Comparison of ENCODE assay signal across 10 cellular contexts in genomic region chr22:24391836-24392217, GRCh38. TPM values are rescaled to one million over a fixed set of nuclear protein-coding genes. Genes with fewer than 3 reads are reported as not detected.
DNase-seq lines count a peak whose midpoint lies in the region; ATAC-seq and TF ChIP-seq lines count a peak whose summit lies in the region.
"Had no signal": no experiment of that assay in that cellular context is flagged by ENCODE, and none has a peak within 500 bp of the region (broad histone marks: within the 10 kb centered on the region; RNA-seq: fewer than 3 reads in every experiment).

No MANE protein-coding gene starts in this region.

- no peak overlapping the region for H2AFZ ChIP-seq in ACC112 (ENCODE audit: low read length, unreplicated experiment)

- H3K4me1 ChIP-seq in ACC112 (ENCODE audit: control insufficient read depth, insufficient read depth, low read length, unreplicated experiment) = peaks cover 18% of the 10 kb centered on the region
- H3K4me1 ChIP-seq in adrenal gland (replicated peaks in 1 of 2) = peaks cover 21 to 37% of the 10 kb centered on the region in 2 donors

- H3K27me3 ChIP-seq in ACC112 (ENCODE audit: insufficient read depth, low read length) (no peaks in the 10 kb centered on the region), adrenal gland (no peaks in the 10 kb centered on the region)
- H3K27me3 ChIP-seq: cardiac muscle cell had no signal

- peak; percentile 79 for DNase-seq in GM03348 (ENCODE audit: low spot score)
- no peak for DNase-seq in adrenal gland
- peak; percentile 29 for DNase-seq in kidney tubule cell (ENCODE audit: low spot score)
- DNase-seq in DMS114 treated with DMSO at 0.1 percent for 48 hours (lab: John Stamatoyannopoulos, UW; ENCODE audit: unreplicated experiment) = no peak
- no peak for DNase-seq in activated CD4-positive, alpha-beta T cell treated with anti-CD3 and anti-CD28 coated beads, Interleukin-2, amount 50 U/mL, for 1 hour

- peak overlapping the region; percentile 55 for H3K27ac ChIP-seq in ACC112 (ENCODE audit: low read depth, low read length)
- peak overlapping the region in 3 of 5 donors; percentile 46 to 88 (median 69) for H3K27ac ChIP-seq in adrenal gland
- H3K27ac ChIP-seq: cardiac muscle cell had no signal

- no peak for TF ChIP-seq POLR2A in adrenal gland (IDR thresholded peaks at IDR 0.05)

- no peaks in the 10 kb centered on the region for H3K9me3 ChIP-seq in adrenal gland (replicated peaks in 1 of 3)

- no peaks in the 10 kb centered on the region for H3K36me3 ChIP-seq in ACC112 (ENCODE audit: insufficient read depth, low read length)
- H3K36me3 ChIP-seq in adrenal gland (replicated peaks in 1 of 2) = peaks cover 0 to 11% of the 10 kb centered on the region in 2 donors

- WGBS in adrenal gland, 4 donors = 72 to 82% (median 74%) methylated on average over 3 of the region's 3 CpGs

- no peak for TF ChIP-seq CTCF in adrenal gland (IDR thresholded peaks at IDR 0.05)

- H3K79me2 ChIP-seq in ACC112 (ENCODE audit: control insufficient read depth, insufficient read depth, low read length, unreplicated experiment) = peaks cover 3% of the 10 kb centered on the region

- H3K4me3 ChIP-seq in ACC112 (ENCODE audit: low read depth, low read length) = no peak overlapping the region
- H3K4me3 ChIP-seq in adrenal gland = no peak overlapping the region
- H3K4me3 ChIP-seq: cardiac muscle cell had no signal

- intact Hi-C loops in adrenal gland (cut with DNase I) = no loop called here

- no peak for ATAC-seq in HG02938 (IDR thresholded peaks at IDR 0.05; ENCODE audit: unreplicated experiment)
- ATAC-seq in GM18520 (IDR thresholded peaks at IDR 0.05; ENCODE audit: unreplicated experiment) = no peak
- ATAC-seq: HepG2 had no signal

RNA-seq across cellular contexts. Expression of gene ADORA2A, which starts 35.6 kb away (rescaled TPM):
- total RNA-seq in adrenal gland = 10 to 100 TPM in 4 of 8 donors, 1 to 10 TPM in 4; 5.1 to 16.4 (median 8.5) TPM
- polyA plus RNA-seq in adrenal gland = 1 to 10 TPM; 2.9 to 8.5 (median 3.9) TPM

Comparison
In these comparisons a context has a peak if more than half of its experiments do, and no peak if none do; other contexts are left out.
1. DNase-seq: peak in GM03348 (single experiment) and kidney tubule cell (single experiment); none in adrenal gland (0 of 7), DMS114 treated with DMSO at 0.1 percent for 48 hours (single experiment) and activated CD4-positive, alpha-beta T cell treated with anti-CD3 and anti-CD28 coated beads, Interleukin-2, amount 50 U/mL, for 1 hour (single experiment).